12 cellular contexts compared by ENCODE assay signal in the genomic region with DNA sequence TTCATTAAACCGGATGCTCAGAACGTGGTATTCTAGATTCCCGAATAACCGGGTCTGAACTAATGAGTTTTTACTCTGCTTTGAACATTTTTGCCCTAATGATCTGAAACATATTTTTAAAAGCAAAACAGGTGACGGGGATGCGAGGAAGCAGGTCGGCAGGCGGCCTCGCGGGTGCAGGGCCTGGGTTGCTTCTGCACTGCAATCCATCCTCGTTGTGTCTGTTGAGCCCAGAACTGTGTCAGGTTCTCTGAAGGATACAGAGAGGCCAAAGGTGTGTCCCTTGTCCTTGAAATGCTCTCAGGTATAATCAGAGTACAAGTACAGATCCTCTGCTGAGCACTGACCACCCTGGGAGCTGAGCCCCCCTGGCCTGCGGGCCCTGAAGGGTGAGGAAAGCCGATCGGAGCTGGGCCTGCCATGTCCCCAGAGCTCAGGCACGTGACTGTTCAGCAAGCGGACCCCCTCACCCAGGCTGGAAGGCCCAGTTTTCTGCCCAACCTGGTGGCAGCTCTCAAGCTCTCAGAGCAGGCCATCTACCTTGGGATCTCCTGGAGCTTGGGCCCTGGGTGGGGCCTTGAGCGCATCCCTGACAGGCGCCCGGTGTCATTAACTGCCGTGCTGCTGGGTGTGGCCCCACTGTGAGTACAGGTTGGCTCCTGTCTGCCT.
"Had no signal": no experiment of that assay in that cellular context is flagged by ENCODE, and none has a peak within 500 bp of the region (broad histone marks: within the 10 kb centered on the region; RNA-seq: fewer than 3 reads in every experiment).

No MANE protein-coding gene starts in this region.

- H3K36me3 ChIP-seq: adrenal gland, neutrophil had no signal

- DNase-seq: activated CD4-positive, alpha-beta T cell treated with anti-CD3 and anti-CD28 coated beads, Interleukin-2, amount 50 U/mL, for 4 hours; activated gamma-delta T cell treated with Interleukin-2 at 50 U/mL for 16 hours; adrenal gland; central memory CD4-positive, alpha-beta T cell; erythroblast; natural killer cell; retina; stimulated activated naive CD8-positive, alpha-beta T cell treated with anti-CD3 and anti-CD28 coated beads, Interleukin-15, amount 100 ng/mL, for 72 hours; testis had no signal

- ATAC-seq: activated naive CD4-positive, alpha-beta T cell treated with anti-CD3 and anti-CD28 coated beads, Interleukin-2, amount 50 U/mL, for 72 hours; natural killer cell; stimulated activated naive CD8-positive, alpha-beta T cell treated with anti-CD3 and anti-CD28 coated beads, Interleukin-15, amount 100 ng/mL, for 72 hours had no signal

- H3K27ac ChIP-seq: adrenal gland, coronary artery, neutrophil, testis had no signal

- H3K9me3 ChIP-seq: adrenal gland, neutrophil, testis had no signal

- H3K27me3 ChIP-seq: testis had no signal

- H3K4me3 ChIP-seq: adrenal gland, coronary artery, testis had no signal

- H3K4me1 ChIP-seq: adrenal gland, testis had no signal
